ENCODE assay signal across 12 cellular contexts in the genomic region with DNA sequence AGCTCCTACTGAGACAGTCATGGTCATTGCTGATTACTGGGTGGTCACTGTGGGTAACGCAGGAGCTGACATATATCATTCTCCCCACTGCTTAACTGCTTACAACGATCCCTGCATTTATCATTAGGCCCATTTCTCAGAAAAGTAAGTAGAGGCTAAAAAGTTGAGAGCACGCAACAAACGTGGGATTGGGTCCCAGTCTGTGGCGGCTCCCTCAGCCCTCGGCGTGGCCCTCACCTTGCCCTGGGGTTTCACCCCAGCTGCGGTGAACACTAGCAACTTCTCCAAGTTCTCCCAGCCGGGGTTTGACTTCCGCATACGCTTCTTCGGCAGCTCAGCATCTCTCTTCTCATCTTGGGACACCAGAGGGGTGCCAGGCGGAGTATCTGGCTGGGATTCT. TPM values are rescaled to one million over a fixed set of nuclear protein-coding genes. Genes with fewer than 3 reads are reported as not detected.
DNase-seq lines count a peak whose midpoint lies in the region; ATAC-seq, FAIRE-seq and TF ChIP-seq lines count a peak whose summit lies in the region.
"Had no signal": no experiment of that assay in that cellular context is flagged by ENCODE, and none has a peak within 500 bp of the region (broad histone marks: within the 10 kb centered on the region; RNA-seq: fewer than 3 reads in every experiment).

No MANE protein-coding gene starts in this region.

- DNase-seq in Calu3 (no peak), LNCaP clone FGC (ENCODE audit: low read depth) (no peak), astrocyte (ENCODE audit: low read depth) (no peak), osteocyte (ENCODE audit: extremely low spot score, unreplicated experiment) (no peak), GM19238 (ENCODE audit: insufficient read length, low spot score) (no peak)
- no peak for DNase-seq in stimulated activated CD4-positive, alpha-beta T cell treated with anti-CD3 and anti-CD28 coated beads, Interleukin-1b, Interleukin-23, amount 100 ng/mL, for 48 hours
- DNase-seq: activated CD8-positive, alpha-beta memory T cell treated with anti-CD3 and anti-CD28 coated beads, Interleukin-2, amount 50 U/mL, for 4 hours; cortex of kidney had no signal

- H3K79me2 ChIP-seq in astrocyte (ENCODE audit: insufficient read depth, low read length): peaks cover 50% of the 10 kb centered on the region

- ATAC-seq in GM19023 (IDR thresholded peaks at IDR 0.05; ENCODE audit: unreplicated experiment): no peak

- no peak for TF ChIP-seq CTCF in Calu3 (IDR thresholded peaks at IDR 0.05; ENCODE audit: unreplicated experiment)
- TF ChIP-seq CTCF in LNCaP clone FGC (IDR thresholded peaks at IDR 0.05; ENCODE audit: control insufficient read depth, extremely low read depth, insufficient read depth): no peak
- TF ChIP-seq CTCF in astrocyte (IDR thresholded peaks at IDR 0.05; ENCODE audit: insufficient read depth, low read depth, low read length): no peak
- TF ChIP-seq CTCF in osteocyte (IDR thresholded peaks at IDR 0.05): no peak

- no peak overlapping the region for H3K9ac ChIP-seq in astrocyte (ENCODE audit: low read length)

- CTCF ChIA-PET in Calu3 (lab: Charles Lee): interaction anchor here (1.5 kb wide), 1 partner anchor 14 kb away, joined by 3 read pairs; no protein-coding TSS in a partner anchor

- FAIRE-seq in astrocyte (lab: Jason Lieb, UNC): no peak
- FAIRE-seq: islet of Langerhans had no signal

- H3K27me3 ChIP-seq in astrocyte (ENCODE audit: insufficient read depth, low read length): no peaks in the 10 kb centered on the region
- H3K27me3 ChIP-seq: adrenal gland, MG63 had no signal

- H3K27ac ChIP-seq in astrocyte (ENCODE audit: low read depth, low read length): no peak overlapping the region

- peaks cover 33% of the 10 kb centered on the region for H4K20me1 ChIP-seq in astrocyte (ENCODE audit: insufficient read depth, low read length)

- no TSS peak for BruUV-seq in Calu3 (replicated peaks; lab: Mats Ljungman, UMichigan)

- H3K4me3 ChIP-seq in LNCaP clone FGC (ENCODE audit: low read depth, low read length) (peak overlapping the region; percentile 87; the same call in 1 of the 2 replicates), astrocyte (ENCODE audit: insufficient read depth, low read depth, low read length) (no peak overlapping the region)
- H3K4me3 ChIP-seq: MG63 had no signal

- H3K4me2 ChIP-seq in astrocyte (ENCODE audit: low read length): peak overlapping the region; percentile 88

- no peaks in the 10 kb centered on the region for H3K9me3 ChIP-seq in astrocyte (ENCODE audit: insufficient read depth, low read depth, low read length)
- H3K9me3 ChIP-seq: adrenal gland, MG63 had no signal

- H3K4me3 Mint-ChIP-seq in Calu3 (ENCODE audit: low read depth, unreplicated experiment): peak overlapping the region; percentile 18
- H3K4me3 Mint-ChIP-seq in astrocyte (ENCODE audit: unreplicated experiment): no peak overlapping the region
- H3K4me3 Mint-ChIP-seq in osteocyte (ENCODE audit: unreplicated experiment): peak overlapping the region; percentile 96

- peaks cover 37% of the 10 kb centered on the region for H3K4me1 ChIP-seq in astrocyte (ENCODE audit: insufficient read depth, low read length)

- H3K4me1 Mint-ChIP-seq in Calu3 (ENCODE audit: low read depth, unreplicated experiment): peaks cover 40% of the 10 kb centered on the region
- H3K4me1 Mint-ChIP-seq in astrocyte (ENCODE audit: low read depth, unreplicated experiment): peaks cover 7% of the 10 kb centered on the region
- H3K4me1 Mint-ChIP-seq in osteocyte (ENCODE audit: unreplicated experiment): peaks cover 39% of the 10 kb centered on the region

- H3K36me3 Mint-ChIP-seq in Calu3 (ENCODE audit: insufficient read depth, unreplicated experiment) (peaks cover 21% of the 10 kb centered on the region), astrocyte (ENCODE audit: low read depth, unreplicated experiment) (peaks cover 15% of the 10 kb centered on the region), osteocyte (ENCODE audit: unreplicated experiment) (peaks cover 18% of the 10 kb centered on the region)

- intact Hi-C loops in Calu3 (cut with micrococcal nuclease; ENCODE audit: unreplicated experiment): no loop called here

- H3K9me3 Mint-ChIP-seq in Calu3 (ENCODE audit: low read depth, unreplicated experiment): no peaks in the 10 kb centered on the region
- no peaks in the 10 kb centered on the region for H3K9me3 Mint-ChIP-seq in astrocyte (ENCODE audit: unreplicated experiment)
- H3K9me3 Mint-ChIP-seq in osteocyte (ENCODE audit: unreplicated experiment): no peaks in the 10 kb centered on the region

- H3K36me3 ChIP-seq in astrocyte (ENCODE audit: insufficient read depth, low read length): peaks cover 16% of the 10 kb centered on the region

- H3K27ac Mint-ChIP-seq in Calu3 (ENCODE audit: unreplicated experiment) (peak overlapping the region; percentile 47), astrocyte (ENCODE audit: unreplicated experiment) (no peak overlapping the region), osteocyte (ENCODE audit: unreplicated experiment) (no peak overlapping the region)

- H3K27me3 Mint-ChIP-seq in Calu3 (ENCODE audit: unreplicated experiment) (no peaks in the 10 kb centered on the region), astrocyte (ENCODE audit: low read depth, unreplicated experiment) (no peaks in the 10 kb centered on the region), osteocyte (ENCODE audit: unreplicated experiment) (no peaks in the 10 kb centered on the region)

- no peak overlapping the region for H2AFZ ChIP-seq in astrocyte (ENCODE audit: low read depth, low read length)

RNA-seq across cellular contexts. Expression of gene PNKP, which starts 2.5 kb away (rescaled TPM):
- total RNA-seq in Calu3 (2022) (185 and 189 TPM in 2 replicates), astrocyte (49.1 and 54.8 TPM in 2 replicates), osteocyte (68.3 and 76.4 TPM in 2 replicates)

RNA-seq across cellular contexts. Expression of gene AKT1S1, which starts 12.3 kb away (rescaled TPM):
- total RNA-seq in Calu3 (2022) (58.9 and 65.2 TPM in 2 replicates), astrocyte (104 and 116 TPM in 2 replicates), osteocyte (59.7 and 61.2 TPM in 2 replicates)

RNA-seq across cellular contexts. Expression of gene TBC1D17, which starts 12.6 kb away (rescaled TPM):
- total RNA-seq in Calu3 (2022) (54.7 and 56.9 TPM in 2 replicates), astrocyte (29.1 and 32.2 TPM in 2 replicates), osteocyte (69.2 and 71.9 TPM in 2 replicates)

RNA-seq across cellular contexts. Expression of gene PTOV1, which starts 13.9 kb away (rescaled TPM):
- 231 and 256 TPM in 2 replicates for total RNA-seq in Calu3 (2022)
- 162 and 172 TPM in 2 replicates for total RNA-seq in astrocyte
- 266 and 295 TPM in 2 replicates for total RNA-seq in osteocyte

RNA-seq across cellular contexts. Expression of gene IL4I1, which starts 31.8 kb away (rescaled TPM):
- total RNA-seq in Calu3 (2022) (8.2 and 10.7 TPM in 2 replicates), astrocyte (0.27 and 0.50 TPM in 2 replicates), osteocyte (0.55 TPM in 1 of 2 replicates, not detected in the other)
